Comparison of ENCODE assay signal across 19 cellular contexts in the genomic region with DNA sequence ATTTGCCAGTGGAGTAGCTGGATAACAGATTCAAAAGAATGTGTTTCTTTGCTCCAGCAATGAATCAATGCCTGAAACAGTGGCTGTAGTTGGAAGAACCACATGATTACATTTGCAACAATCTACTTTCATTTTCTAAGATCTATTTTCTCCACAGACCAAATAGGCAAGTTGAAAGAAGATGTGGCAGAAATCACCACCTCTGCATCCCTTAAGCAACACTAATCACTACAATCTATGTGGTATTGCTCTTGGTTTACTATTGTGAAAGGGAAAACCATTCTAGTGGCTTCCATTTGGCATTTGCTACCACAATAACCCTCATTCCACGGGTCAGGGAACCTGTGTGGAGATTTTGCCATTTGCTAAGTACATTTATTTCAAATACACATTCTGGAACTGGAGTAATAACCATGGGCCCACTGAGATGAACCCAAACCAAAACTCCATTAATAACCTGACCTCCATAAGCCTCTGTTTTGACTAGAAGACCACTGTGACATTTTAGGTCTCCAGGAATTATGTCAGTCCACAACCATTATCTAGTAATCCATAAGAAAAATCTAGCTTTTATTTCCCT.
DNase-seq lines count a peak whose midpoint lies in the region; ATAC-seq, FAIRE-seq and TF ChIP-seq lines count a peak whose summit lies in the region.
"Had no signal": no experiment of that assay in that cellular context is flagged by ENCODE, and none has a peak within 500 bp of the region (broad histone marks: within the 10 kb centered on the region; RNA-seq: fewer than 3 reads in every experiment).

No MANE protein-coding gene starts in this region.

- H3K27me3 Mint-ChIP-seq in activated naive CD8-positive, alpha-beta T cell treated with anti-CD3 and anti-CD28 coated beads, Interleukin-2, amount 50 U/mL, for 24 hours, result peaks cover 7% of the 10 kb centered on the region
- H3K27me3 Mint-ChIP-seq: naive B cell had no signal

- H3K27me3 ChIP-seq in osteoblast (ENCODE audit: insufficient read depth, low read length), result no peaks in the 10 kb centered on the region

- ATAC-seq in activated naive CD8-positive, alpha-beta T cell treated with anti-CD3 and anti-CD28 coated beads, Interleukin-2, amount 50 U/mL, for 24 hours, result peak; percentile 63
- ATAC-seq: HCT116, left lobe of liver had no signal

- H3K36me3 ChIP-seq in osteoblast (ENCODE audit: insufficient read depth, low read length), result no peaks in the 10 kb centered on the region

- H2AFZ ChIP-seq in osteoblast (ENCODE audit: low read length), result peak overlapping the region; percentile 91

- peak overlapping the region; percentile 72 for H3K4me2 ChIP-seq in osteoblast (ENCODE audit: insufficient read depth, low read length)

- H3K79me2 ChIP-seq in osteoblast (ENCODE audit: insufficient read depth, low read length), result no peaks in the 10 kb centered on the region

- no peak overlapping the region for H3K4me3 ChIP-seq in GM12865 (ENCODE audit: low read depth, low read length)
- peak overlapping the region; percentile 52 for H3K4me3 ChIP-seq in osteoblast (ENCODE audit: insufficient read depth, low read length)

- no peak for FAIRE-seq in RCC 7860 (lab: Jason Lieb, UNC)
- FAIRE-seq: endometrium, TTC549 had no signal

- peaks cover 5% of the 10 kb centered on the region for H3K4me1 Mint-ChIP-seq in activated naive CD8-positive, alpha-beta T cell treated with anti-CD3 and anti-CD28 coated beads, Interleukin-2, amount 50 U/mL, for 24 hours
- H3K4me1 Mint-ChIP-seq: naive B cell had no signal

- TF ChIP-seq CTCF in GM12865 (IDR thresholded peaks at IDR 0.05; ENCODE audit: insufficient read depth, low read depth, low read length, missing control alignments) (no peak), osteoblast (IDR thresholded peaks at IDR 0.05; ENCODE audit: extremely low read depth, low read depth, low read length) (no peak)

- H3K27ac Mint-ChIP-seq in activated naive CD8-positive, alpha-beta T cell treated with anti-CD3 and anti-CD28 coated beads, Interleukin-2, amount 50 U/mL, for 24 hours, result no peak overlapping the region
- H3K27ac Mint-ChIP-seq: activated naive CD4-positive, alpha-beta T cell treated with anti-CD3 and anti-CD28 coated beads for 36 hours had no signal

- H3K9me3 Mint-ChIP-seq in activated naive CD8-positive, alpha-beta T cell treated with anti-CD3 and anti-CD28 coated beads, Interleukin-2, amount 50 U/mL, for 24 hours, result no peaks in the 10 kb centered on the region
- H3K9me3 Mint-ChIP-seq: activated naive CD4-positive, alpha-beta T cell treated with anti-CD3 and anti-CD28 coated beads for 36 hours had no signal

- no peaks in the 10 kb centered on the region for H4K20me1 ChIP-seq in osteoblast (ENCODE audit: insufficient read depth, low read length)

- H3K36me3 Mint-ChIP-seq in activated naive CD8-positive, alpha-beta T cell treated with anti-CD3 and anti-CD28 coated beads, Interleukin-2, amount 50 U/mL, for 24 hours (ENCODE audit: low read depth), result no peaks in the 10 kb centered on the region
- H3K36me3 Mint-ChIP-seq: naive B cell had no signal

- no peak overlapping the region for H3K27ac ChIP-seq in osteoblast (ENCODE audit: low read depth, low read length)

- H3K4me1 ChIP-seq in osteoblast (ENCODE audit: insufficient read depth, low read length), result no peaks in the 10 kb centered on the region

- no peaks in the 10 kb centered on the region for H3K9me3 ChIP-seq in osteoblast (ENCODE audit: low read depth, low read length)

- DNase-seq in GM12865 (ENCODE audit: low read depth), result peak; percentile 44
- DNase-seq in LHCN-M2 (ENCODE audit: low read depth), result peak; percentile 39
- no peak for DNase-seq in activated naive CD8-positive, alpha-beta T cell treated with anti-CD3 and anti-CD28 coated beads, Interleukin-2, amount 50 U/mL, for 24 hours
- DNase-seq in osteoblast (ENCODE audit: insufficient read length, low spot score, missing footprints), result peak; percentile 69
- no peak for DNase-seq in dedifferentiated amniotic fluid mesenchymal stem cell (ENCODE audit: extremely low spot score)
- no peak for DNase-seq in DMS79 treated with DMSO at 0.1 percent for 48 hours (lab: John Stamatoyannopoulos, UW)
- DNase-seq in RCC 7860 (ENCODE audit: low spot score), result no peak
- DNase-seq in islet precursor cell, result no peak
- DNase-seq: activated naive CD4-positive, alpha-beta T cell treated with anti-CD3 and anti-CD28 coated beads for 36 hours; C1 segment of cervical spinal cord; central memory CD4-positive, alpha-beta T cell; Karpas-422; naive B cell; NK-92 treated with Interleukin-12 subunit alpha and Interleukin-12 subunit beta, amount 100 ng/mL, for 24 hours; retina had no signal

- H3K4me3 Mint-ChIP-seq in activated naive CD8-positive, alpha-beta T cell treated with anti-CD3 and anti-CD28 coated beads, Interleukin-2, amount 50 U/mL, for 24 hours, result no peak overlapping the region
- H3K4me3 Mint-ChIP-seq: activated naive CD4-positive, alpha-beta T cell treated with anti-CD3 and anti-CD28 coated beads for 36 hours; naive B cell had no signal

Comparison
In these comparisons a context has a peak if more than half of its experiments do, and no peak if none do; other contexts are left out.
1. DNase-seq: peak in GM12865 (single experiment), LHCN-M2 (single experiment) and osteoblast (single experiment); none in activated naive CD8-positive, alpha-beta T cell treated with anti-CD3 and anti-CD28 coated beads, Interleukin-2, amount 50 U/mL, for 24 hours (single experiment), dedifferentiated amniotic fluid mesenchymal stem cell (single experiment), DMS79 treated with DMSO at 0.1 percent for 48 hours (single experiment), RCC 7860 (single experiment) and islet precursor cell (single experiment).